16 cellular contexts compared by ENCODE assay signal in genomic region chr14:96121660-96122395, GRCh38.
DNase-seq lines count a peak whose midpoint lies in the region; ATAC-seq and TF ChIP-seq lines count a peak whose summit lies in the region.
"Had no signal": no experiment of that assay in that cellular context is flagged by ENCODE, and none has a peak within 500 bp of the region (broad histone marks: within the 10 kb centered on the region; RNA-seq: fewer than 3 reads in every experiment).

No MANE protein-coding gene starts in this region.

- H3K79me2 ChIP-seq in smooth muscle cell (ENCODE audit: low read depth) = no peaks in the 10 kb centered on the region

- H3K4me1 ChIP-seq in SJSA1 (replicated peaks) = peaks cover 65% of the 10 kb centered on the region
- peaks cover 9% of the 10 kb centered on the region for H3K4me1 ChIP-seq in smooth muscle cell (ENCODE audit: low read depth)

- no peak for DNase-seq in activated naive CD8-positive, alpha-beta T cell treated with anti-CD3 and anti-CD28 coated beads, Interleukin-2, amount 50 U/mL, for 24 hours
- DNase-seq in activated naive CD8-positive, alpha-beta T cell treated with anti-CD3 and anti-CD28 coated beads for 36 hours = no peak
- DNase-seq in SJSA1 (ENCODE audit: low read depth in 1 of 2, low spot score in 2 of 2) = peak in 1 of 2 experiments; percentile 72
- peak; percentile 84 for DNase-seq in fibroblast of mammary gland (ENCODE audit: low read depth)
- no peak for DNase-seq in smooth muscle cell (lab: John Stamatoyannopoulos, UW; ENCODE audit: unreplicated experiment)
- no peak for DNase-seq in effector CD4-positive, alpha-beta T cell
- DNase-seq: activated B cell treated with CpG ODN at 0.5 μM for 24 hours; activated effector memory CD4-positive, alpha-beta T cell treated with Interleukin-2 at 50 U/mL for 16 hours; aorta; CD4-positive, CD25-positive, alpha-beta regulatory T cell; NCI-H345; ovary had no signal

- H3K27me3 ChIP-seq in SJSA1 (replicated peaks) = no peaks in the 10 kb centered on the region
- H3K27me3 ChIP-seq in smooth muscle cell (ENCODE audit: low read depth) = no peaks in the 10 kb centered on the region
- H3K27me3 ChIP-seq: ovary had no signal

- H3K36me3 ChIP-seq in SJSA1 = no peaks in the 10 kb centered on the region
- no peaks in the 10 kb centered on the region for H3K36me3 ChIP-seq in smooth muscle cell (ENCODE audit: low read depth)
- H3K36me3 ChIP-seq: ovary had no signal

- H3K9me3 ChIP-seq in SJSA1 (replicated peaks) (no peaks in the 10 kb centered on the region), smooth muscle cell (replicated peaks; ENCODE audit: low read depth) (no peaks in the 10 kb centered on the region)
- H3K9me3 ChIP-seq: ovary had no signal

- no peaks in the 10 kb centered on the region for H3K27me3 Mint-ChIP-seq in activated naive CD8-positive, alpha-beta T cell treated with anti-CD3 and anti-CD28 coated beads, Interleukin-2, amount 50 U/mL, for 24 hours
- no peaks in the 10 kb centered on the region for H3K27me3 Mint-ChIP-seq in activated naive CD8-positive, alpha-beta T cell treated with anti-CD3 and anti-CD28 coated beads for 36 hours

- H3K27ac Mint-ChIP-seq in activated naive CD8-positive, alpha-beta T cell treated with anti-CD3 and anti-CD28 coated beads, Interleukin-2, amount 50 U/mL, for 24 hours = no peak overlapping the region
- no peak overlapping the region for H3K27ac Mint-ChIP-seq in activated naive CD8-positive, alpha-beta T cell treated with anti-CD3 and anti-CD28 coated beads for 36 hours
- H3K27ac Mint-ChIP-seq: activated B cell treated with CpG ODN at 0.5 μM for 24 hours; CD4-positive, CD25-positive, alpha-beta regulatory T cell had no signal

- H3K27ac ChIP-seq in SJSA1 (peak overlapping the region; percentile 97), smooth muscle cell (ENCODE audit: low read depth) (peak overlapping the region; percentile 99)
- H3K27ac ChIP-seq: coronary artery, epithelial cell of prostate, ovary had no signal

- H3K9ac ChIP-seq in smooth muscle cell (ENCODE audit: low read depth) = peak overlapping the region; percentile 84

- peaks cover 55% of the 10 kb centered on the region for H3K4me1 Mint-ChIP-seq in activated naive CD8-positive, alpha-beta T cell treated with anti-CD3 and anti-CD28 coated beads, Interleukin-2, amount 50 U/mL, for 24 hours
- peaks cover 39% of the 10 kb centered on the region for H3K4me1 Mint-ChIP-seq in activated naive CD8-positive, alpha-beta T cell treated with anti-CD3 and anti-CD28 coated beads for 36 hours

- no peaks in the 10 kb centered on the region for H3K9me3 Mint-ChIP-seq in activated naive CD8-positive, alpha-beta T cell treated with anti-CD3 and anti-CD28 coated beads, Interleukin-2, amount 50 U/mL, for 24 hours
- peaks cover 1% of the 10 kb centered on the region for H3K9me3 Mint-ChIP-seq in activated naive CD8-positive, alpha-beta T cell treated with anti-CD3 and anti-CD28 coated beads for 36 hours
- H3K9me3 Mint-ChIP-seq: activated B cell treated with CpG ODN at 0.5 μM for 24 hours had no signal

- ATAC-seq in activated naive CD8-positive, alpha-beta T cell treated with anti-CD3 and anti-CD28 coated beads, Interleukin-2, amount 50 U/mL, for 24 hours = peak; percentile 51
- no peak for ATAC-seq in GM19397 (IDR thresholded peaks at IDR 0.05; ENCODE audit: unreplicated experiment)
- ATAC-seq in HG02571 (IDR thresholded peaks at IDR 0.05; ENCODE audit: unreplicated experiment) = no peak

- no peak overlapping the region for H3K4me3 Mint-ChIP-seq in activated naive CD8-positive, alpha-beta T cell treated with anti-CD3 and anti-CD28 coated beads, Interleukin-2, amount 50 U/mL, for 24 hours
- no peak overlapping the region for H3K4me3 Mint-ChIP-seq in activated naive CD8-positive, alpha-beta T cell treated with anti-CD3 and anti-CD28 coated beads for 36 hours
- H3K4me3 Mint-ChIP-seq: activated B cell treated with CpG ODN at 0.5 μM for 24 hours; CD4-positive, CD25-positive, alpha-beta regulatory T cell had no signal

- WGBS in smooth muscle cell (ENCODE audit: low lambda C conversion rate) = 46% methylated on average over 4 of the region's 4 CpGs

- TF ChIP-seq CTCF in fibroblast of mammary gland (conservative IDR thresholded peaks at IDR 0.05; ENCODE audit: control insufficient read depth, insufficient read depth, low read depth, low read length) = no peak
- no peak for TF ChIP-seq CTCF in smooth muscle cell (IDR thresholded peaks at IDR 0.05; ENCODE audit: borderline replicate concordance, insufficient read depth, poor library complexity, severe bottlenecking)

- H3K4me3 ChIP-seq in SJSA1 (no peak overlapping the region), fibroblast of mammary gland (ENCODE audit: control insufficient read depth, low read depth, low read length) (no peak overlapping the region), smooth muscle cell (no peak overlapping the region)
- H3K4me3 ChIP-seq: coronary artery, ovary had no signal

- peak overlapping the region; percentile 25 for H2AFZ ChIP-seq in smooth muscle cell (ENCODE audit: low read depth)

- H3F3A ChIP-seq in smooth muscle cell (ENCODE audit: low read depth) = peaks cover 20% of the 10 kb centered on the region

- no peaks in the 10 kb centered on the region for H4K20me1 ChIP-seq in smooth muscle cell (ENCODE audit: low read depth)

- H3K36me3 Mint-ChIP-seq in activated naive CD8-positive, alpha-beta T cell treated with anti-CD3 and anti-CD28 coated beads, Interleukin-2, amount 50 U/mL, for 24 hours (ENCODE audit: low read depth) = no peaks in the 10 kb centered on the region
- H3K36me3 Mint-ChIP-seq in activated naive CD8-positive, alpha-beta T cell treated with anti-CD3 and anti-CD28 coated beads for 36 hours = no peaks in the 10 kb centered on the region
- H3K36me3 Mint-ChIP-seq: CD4-positive, CD25-positive, alpha-beta regulatory T cell had no signal

- H3K4me2 ChIP-seq in smooth muscle cell = peak overlapping the region; percentile 80
